In genomic region chr15:89878323-89878722, GRCh38 we compare ENCODE assay signal across 35 cellular contexts. TPM values are rescaled to one million over a fixed set of nuclear protein-coding genes. Genes with fewer than 3 reads are reported as not detected.
DNase-seq lines count a peak whose midpoint lies in the region; ATAC-seq, FAIRE-seq and TF ChIP-seq lines count a peak whose summit lies in the region.
"Had no signal": no experiment of that assay in that cellular context is flagged by ENCODE, and none has a peak within 500 bp of the region (broad histone marks: within the 10 kb centered on the region; RNA-seq: fewer than 3 reads in every experiment).

No MANE protein-coding gene starts in this region.

- H4K20me1 ChIP-seq in K562 (replicated peaks; ENCODE audit: control insufficient read depth, insufficient read depth, low read length) = no peaks in the 10 kb centered on the region
- H4K20me1 ChIP-seq: BLaER1 had no signal

- peak overlapping the region in 6 of 7 donors; percentile 63 to 97 (median 85) for H3K27ac Mint-ChIP-seq in CD14-positive monocyte
- H3K27ac Mint-ChIP-seq in dendritic cell treated with granulocyte-macrophage colony-stimulating factor and Interleukin-4, amounts not matched to agents 40 ng/mL and 50 ng/mL, for 4 days = peak overlapping the region; percentile 60
- H3K27ac Mint-ChIP-seq in CD4-positive, alpha-beta memory T cell = no peak overlapping the region
- H3K27ac Mint-ChIP-seq: B cell; CD4-positive, alpha-beta T cell; CD4-positive, CD25-positive, alpha-beta regulatory T cell; CD8-positive, alpha-beta T cell had no signal

- no peaks in the 10 kb centered on the region for H3K79me2 ChIP-seq in K562 (ENCODE audit: control insufficient read depth, insufficient read depth, low read length)

- H3K27me3 Mint-ChIP-seq in CD14-positive monocyte (ENCODE audit: low read depth in 3 of 3) = peaks cover 0 to 3% (median 0%) of the 10 kb centered on the region in 3 donors
- no peaks in the 10 kb centered on the region for H3K27me3 Mint-ChIP-seq in dendritic cell treated with granulocyte-macrophage colony-stimulating factor and Interleukin-4, amounts not matched to agents 40 ng/mL and 50 ng/mL, for 4 days
- no peaks in the 10 kb centered on the region for H3K27me3 Mint-ChIP-seq in CD4-positive, alpha-beta memory T cell
- H3K27me3 Mint-ChIP-seq: B cell; CD4-positive, alpha-beta T cell; CD4-positive, CD25-positive, alpha-beta regulatory T cell; CD8-positive, alpha-beta memory T cell had no signal

- no peak overlapping the region for H3K4me2 ChIP-seq in K562 (ENCODE audit: insufficient read depth, low read length)
- H3K4me2 ChIP-seq: A549, BLaER1 had no signal

- H2AFZ ChIP-seq in K562 (ENCODE audit: low read depth, low read length) = no peak overlapping the region

- POLR2A ChIA-PET in K562 (lab: Yijun Ruan, JAX) = interaction anchor here (0.6 to 1.4 kb wide), 5 partner anchors 10 to 148 kb away, joined by 3 to 5 read pairs (median 3); partner anchors contain the start of gene AP3S2
- POLR2A ChIA-PET in CD4-positive, alpha-beta memory T cell (lab: Charles Lee; ENCODE audit: partially characterized antibody) = no interaction called here

- BruUV-seq in K562 (replicated peaks; lab: Mats Ljungman, UMichigan) = no TSS peak

- no peaks in the 10 kb centered on the region for H3K27me3 ChIP-seq in K562 (ENCODE audit: control insufficient read depth in 2 of 2, insufficient read depth in 2 of 2, low read length in 2 of 2)
- no peaks in the 10 kb centered on the region for H3K27me3 ChIP-seq in neutrophil
- H3K27me3 ChIP-seq in psoas muscle (ENCODE audit: insufficient read depth in 3 of 3, low read length in 2 of 3) = no peaks in the 10 kb centered on the region
- H3K27me3 ChIP-seq in CD4-positive, alpha-beta memory T cell (ENCODE audit: insufficient read depth, low read length) = no peaks in the 10 kb centered on the region
- H3K27me3 ChIP-seq: BE2C; BLaER1; BLaER1 treated with 17β-estradiol and CSF1 and Interleukin-3, amounts not matched to agents 10 nM and 100 nM had no signal

- no peak for TF ChIP-seq POLR2A in K562 (conservative IDR thresholded peaks at IDR 0.05)

- no peak for TF ChIP-seq EP300 in K562 (IDR thresholded peaks at IDR 0.05; ENCODE audit: low read length)

- H3K9me3 ChIP-seq in K562 (replicated peaks; ENCODE audit: control insufficient read depth, insufficient read depth, low read depth, low read length) (no peaks in the 10 kb centered on the region), neutrophil (no peaks in the 10 kb centered on the region), psoas muscle (no peaks in the 10 kb centered on the region)
- H3K9me3 ChIP-seq in CD4-positive, alpha-beta memory T cell (ENCODE audit: control insufficient read depth in 1 of 2, low read length in 2 of 2) = no peaks in the 10 kb centered on the region
- H3K9me3 ChIP-seq: A549; BE2C; BLaER1; BLaER1 treated with 17β-estradiol and CSF1 and Interleukin-3, amounts not matched to agents 10 nM and 100 nM; Caco-2 had no signal

- H3K36me3 ChIP-seq in K562 (ENCODE audit: control insufficient read depth, insufficient read depth, low read length) (peaks cover 37% of the 10 kb centered on the region; the same call in 1 of the 3 replicates), neutrophil (no peaks in the 10 kb centered on the region), psoas muscle (ENCODE audit: insufficient read depth in 1 of 2, low read depth in 1 of 2) (peaks cover 7 to 82% of the 10 kb centered on the region in 2 donors)
- H3K36me3 ChIP-seq in CD4-positive, alpha-beta memory T cell (ENCODE audit: insufficient read depth, low read length) = no peaks in the 10 kb centered on the region
- H3K36me3 ChIP-seq: BE2C had no signal

- CTCF ChIA-PET in K562 (lab: Yijun Ruan, JAX; ENCODE audit: low intra/inter-chr PET ratio) = no interaction called here
- CTCF ChIA-PET in CD4-positive, alpha-beta memory T cell (lab: Charles Lee; ENCODE audit: partially characterized antibody) = interaction anchor here (2.6 to 5.8 kb wide), 2 partner anchors 10 to 118 kb away, joined by 10 to 92 read pairs; no protein-coding TSS in a partner anchor

- H3K36me3 Mint-ChIP-seq in CD14-positive monocyte = peaks cover 33 to 70% of the 10 kb centered on the region in 2 donors
- peaks cover 73% of the 10 kb centered on the region for H3K36me3 Mint-ChIP-seq in dendritic cell treated with granulocyte-macrophage colony-stimulating factor and Interleukin-4, amounts not matched to agents 40 ng/mL and 50 ng/mL, for 4 days (ENCODE audit: low read depth)
- H3K36me3 Mint-ChIP-seq in CD4-positive, alpha-beta memory T cell = peaks cover 21 to 40% of the 10 kb centered on the region in 2 donors

- H3K9me1 ChIP-seq in K562 (ENCODE audit: control insufficient read depth, insufficient read depth, low read length) = no peaks in the 10 kb centered on the region

- no peak for ATAC-seq in K562
- no peak for ATAC-seq in HG03135 (IDR thresholded peaks at IDR 0.05; ENCODE audit: unreplicated experiment)
- ATAC-seq in psoas muscle = no peak
- ATAC-seq: A549; CD8-positive, alpha-beta T cell had no signal

- no peak for TF ChIP-seq RAD21 in K562 (CRISPR knock-in tag; conservative IDR thresholded peaks at IDR 0.05 in 1 of 2, IDR thresholded peaks at IDR 0.05 in 1 of 2)

- H3K4me3 ChIP-seq in K562 (no peak overlapping the region), neutrophil (ENCODE audit: low read depth in 1 of 2, low read length in 1 of 2) (peak overlapping the region in 1 of 2 experiments; percentile 32), psoas muscle (no peak overlapping the region)
- no peak overlapping the region for H3K4me3 ChIP-seq in CD4-positive, alpha-beta memory T cell (ENCODE audit: low read length in 2 of 2)
- H3K4me3 ChIP-seq: A549; BLaER1; BLaER1 treated with 17β-estradiol and CSF1 and Interleukin-3, amounts not matched to agents 10 nM and 100 nM had no signal

- no peak overlapping the region for H3K9ac ChIP-seq in K562 (ENCODE audit: insufficient read depth in 1 of 2, low read depth in 2 of 2, low read length in 2 of 2)
- H3K9ac ChIP-seq: BLaER1; BLaER1 treated with 17β-estradiol and CSF1 and Interleukin-3, amounts not matched to agents 10 nM and 100 nM had no signal

- TF ChIP-seq CTCF in CD14-positive monocyte (IDR thresholded peaks at IDR 0.05) (no peak), K562 (IDR thresholded peaks at IDR 0.05 in 2 of 3, conservative IDR thresholded peaks at IDR 0.05 in 1 of 3; ENCODE audit: insufficient read depth in 2 of 3, low read depth in 1 of 3, low read length in 3 of 3) (no peak), neutrophil (IDR thresholded peaks at IDR 0.05) (no peak), psoas muscle (IDR thresholded peaks at IDR 0.05) (no peak)

- H3K4me3 Mint-ChIP-seq in CD14-positive monocyte = no peak overlapping the region
- no peak overlapping the region for H3K4me3 Mint-ChIP-seq in dendritic cell treated with granulocyte-macrophage colony-stimulating factor and Interleukin-4, amounts not matched to agents 40 ng/mL and 50 ng/mL, for 4 days
- no peak overlapping the region for H3K4me3 Mint-ChIP-seq in CD4-positive, alpha-beta memory T cell
- H3K4me3 Mint-ChIP-seq: B cell; CD4-positive, alpha-beta T cell; CD4-positive, CD25-positive, alpha-beta regulatory T cell; CD8-positive, alpha-beta memory T cell; CD8-positive, alpha-beta T cell had no signal

- peaks cover 0 to 3% of the 10 kb centered on the region in 2 experiments; a peak in 1 of 5 replicates for H3K4me1 ChIP-seq in K562 (replicated peaks in 1 of 2; ENCODE audit: control insufficient read depth in 2 of 2, insufficient read depth in 2 of 2, low read length in 2 of 2)
- peaks cover 48 to 49% of the 10 kb centered on the region in 2 experiments for H3K4me1 ChIP-seq in neutrophil (ENCODE audit: control insufficient read depth in 1 of 2, insufficient read depth in 1 of 2, low read depth in 1 of 2, low read length in 1 of 2)
- H3K4me1 ChIP-seq in psoas muscle = peaks cover 6% of the 10 kb centered on the region
- H3K4me1 ChIP-seq in CD4-positive, alpha-beta memory T cell (ENCODE audit: insufficient read depth, low read length) = no peaks in the 10 kb centered on the region
- H3K4me1 ChIP-seq: A549, BE2C, BLaER1 had no signal

- H3K4me1 Mint-ChIP-seq in CD14-positive monocyte = peaks cover 40% of the 10 kb centered on the region
- peaks cover 34% of the 10 kb centered on the region for H3K4me1 Mint-ChIP-seq in dendritic cell treated with granulocyte-macrophage colony-stimulating factor and Interleukin-4, amounts not matched to agents 40 ng/mL and 50 ng/mL, for 4 days (ENCODE audit: low read depth)
- H3K4me1 Mint-ChIP-seq in CD4-positive, alpha-beta memory T cell = peaks cover 4 to 7% (median 5%) of the 10 kb centered on the region in 4 donors

- 65% methylated on average over 3 of the region's 3 CpGs for WGBS in K562 (ENCODE audit: insufficient coverage, low coverage, missing lambda C conversion rate)
- 79 to 87% (median 82%) methylated on average over 3 of the region's 3 CpGs for WGBS in psoas muscle, 3 donors

- no peak for DNase-seq in CD14-positive monocyte (ENCODE audit: low spot score)
- no peak for DNase-seq in K562 (ENCODE audit: extremely low read depth in 1 of 4, low spot score in 3 of 4)
- no peak for DNase-seq in psoas muscle
- no peak for DNase-seq in GM19238 (ENCODE audit: insufficient read length, low spot score)
- no peak for DNase-seq in CD4-positive, alpha-beta memory T cell
- DNase-seq: 8988T; ACHN; AML-193; BE2C; C1 segment of cervical spinal cord; Caco-2; Calu3; CD4-positive, alpha-beta T cell; CD4-positive, CD25-positive, alpha-beta regulatory T cell; CD8-positive, alpha-beta memory T cell; CD8-positive, alpha-beta T cell; COR-L47; DMS 273 treated with DMSO at 0.1 percent for 48 hours; DMS153; DMS53; DMS79; DMS79 treated with DMSO at 0.1 percent for 48 hours; DND-41; EL had no signal

- in situ Hi-C loops in K562 (cut with MboI) = loop anchor here (5.0 kb wide), 1 partner anchor 121 kb away; no protein-coding TSS in a partner anchor

- H3K27ac ChIP-seq in K562 (ENCODE audit: extremely low read depth, low read depth, low read length) = no peak overlapping the region
- H3K27ac ChIP-seq in neutrophil = peak overlapping the region; percentile 95
- H3K27ac ChIP-seq in psoas muscle = no peak overlapping the region
- H3K27ac ChIP-seq in CD4-positive, alpha-beta memory T cell (ENCODE audit: low read depth, low read length) = no peak overlapping the region
- H3K27ac ChIP-seq: 22Rv1; A549; BLaER1; BLaER1 treated with 17β-estradiol and CSF1 and Interleukin-3, amounts not matched to agents 10 nM and 100 nM; C4-2B had no signal

- peaks cover 0 to 2% (median 0%) of the 10 kb centered on the region in 7 donors for H3K9me3 Mint-ChIP-seq in CD14-positive monocyte
- H3K9me3 Mint-ChIP-seq in dendritic cell treated with granulocyte-macrophage colony-stimulating factor and Interleukin-4, amounts not matched to agents 40 ng/mL and 50 ng/mL, for 4 days = no peaks in the 10 kb centered on the region
- H3K9me3 Mint-ChIP-seq in CD4-positive, alpha-beta memory T cell = no peaks in the 10 kb centered on the region
- H3K9me3 Mint-ChIP-seq: CD4-positive, alpha-beta T cell; CD4-positive, CD25-positive, alpha-beta regulatory T cell; CD8-positive, alpha-beta memory T cell; CD8-positive, alpha-beta T cell had no signal

- intact Hi-C loops in CD14-positive monocyte (cut with micrococcal nuclease) = loop anchor here in 1 of 2 donors (5.0 kb wide), 2 partner anchors 41 to 66 kb away; partner anchors contain the start of gene ANPEP
- intact Hi-C loops in K562 (cut with micrococcal nuclease) = no loop called here
- intact Hi-C loops in dendritic cell treated with granulocyte-macrophage colony-stimulating factor and Interleukin-4, amounts not matched to agents 40 ng/mL and 50 ng/mL, for 4 days (cut with micrococcal nuclease) = loop anchor here (5.0 kb wide), 1 partner anchor 66 kb away; the partner anchor contains the start of gene ANPEP
- intact Hi-C loops in psoas muscle (cut with DNase I) = loop anchor here in 1 of 2 donors (5.0 kb wide), 1 partner anchor 136 kb away; no protein-coding TSS in a partner anchor
- intact Hi-C loops in CD4-positive, alpha-beta memory T cell (cut with micrococcal nuclease) = loop anchor here (5.0 kb wide), 1 partner anchor 209 kb away; no protein-coding TSS in a partner anchor

- FAIRE-seq in K562 (lab: Jason Lieb, UNC) = no peak
- FAIRE-seq: A204.1, A549, D721Med had no signal

RNA-seq across cellular contexts. Expression of gene AP3S2, which starts 15.5 kb away (rescaled TPM):
- polyA plus RNA-seq in CD14-positive monocyte (10 to 100 TPM; 32.4 to 41.2 TPM), K562 (2011; rRNA removed) (23.4 and 37.4 TPM in 2 replicates), K562 (2014; fragmentation: Illumina TruSeq; extraction: Trizol) (31.0 and 34.4 TPM in 2 replicates), K562 (2014; fragmentation: Nextera tagmentation; extraction: Ambion mirVana) (10 to 100 TPM; 16.4 to 20.1 TPM), K562 (2014; rRNA removed) (26.7 and 49.4 TPM in 2 replicates), psoas muscle (10 to 100 TPM; 18.0 to 74.3 (median 26.6) TPM)
- 78.3 and 139 TPM in 2 replicates for total RNA-seq in K562 (2011; cell fraction: chromatin; rRNA removed; ENCODE audit: low replicate concordance)
- total RNA-seq in K562 (2011; cell fraction: nucleolus; rRNA removed) = 52.0 and 53.4 TPM in 2 replicates
- total RNA-seq in K562 (2011; cell fraction: nucleoplasm; rRNA removed) = 80.6 and 127 TPM in 2 replicates
- total RNA-seq in K562 (2014; rRNA removed) (18.7 and 39.5 TPM in 2 replicates), K562 (2014; rRNA removed; fragmentation: Illumina TruSeq; extraction: Trizol) (54.1 and 60.8 TPM in 2 replicates), K562 (2015; rRNA removed; fragmentation: Illumina TruSeq; extraction: Trizol) (47.2 and 50.0 TPM in 2 replicates), K562 (2021) (25.0 and 25.8 TPM in 2 replicates), psoas muscle (10 to 100 TPM; 40.6 to 61.0 (median 46.6) TPM)
- 15.5 and 20.6 TPM in 2 replicates for polyA plus RNA-seq in K562 (2011; cell fraction: cytosol; rRNA removed)
- 14.4 TPM in 2 replicates for polyA plus RNA-seq in K562 (2011; cell fraction: nucleus; rRNA removed)
- 19.0 and 30.0 TPM in 2 replicates for polyA plus RNA-seq in K562 (2012)
- polyA minus RNA-seq in K562 (2011; rRNA and poly(A)+ RNA removed) = 68.2 and 79.0 TPM in 2 replicates
- 10.6 and 28.6 TPM in 2 replicates for polyA minus RNA-seq in K562 (2011; cell fraction: cytosol; rRNA and poly(A)+ RNA removed)
- 19.5 and 28.7 TPM in 2 replicates for polyA minus RNA-seq in K562 (2011; cell fraction: nucleus; rRNA and poly(A)+ RNA removed)
- total RNA-seq in CD4-positive, alpha-beta memory T cell = 10 to 100 TPM; 34.3 to 36.6 TPM
- polyA plus RNA-seq in CD4-positive, alpha-beta memory T cell = 10 to 100 TPM; 34.1 to 37.3 TPM

RNA-seq across cellular contexts. Expression of gene ARPIN, which starts 34.4 kb away (rescaled TPM):
- polyA plus RNA-seq in CD14-positive monocyte = 10 to 100 TPM in 1 of 2 donors, 1 to 10 TPM in 1; 9.7 to 14.0 TPM
- not detected in 2 replicates for total RNA-seq in K562 (2011; cell fraction: chromatin; rRNA removed; ENCODE audit: low replicate concordance)
- total RNA-seq in K562 (2011; cell fraction: nucleolus; rRNA removed) = not detected in 2 replicates
- total RNA-seq in K562 (2011; cell fraction: nucleoplasm; rRNA removed) = not detected in 2 replicates
- not detected in 2 replicates for total RNA-seq in K562 (2014; rRNA removed)
- not detected in 2 replicates for total RNA-seq in K562 (2014; rRNA removed; fragmentation: Illumina TruSeq; extraction: Trizol)
- not detected in 2 replicates for total RNA-seq in K562 (2015; rRNA removed; fragmentation: Illumina TruSeq; extraction: Trizol)
- total RNA-seq in K562 (2021) = 0.04 TPM in 1 of 2 replicates, not detected in the other
- polyA plus RNA-seq in K562 (2011; rRNA removed) = not detected in 2 replicates
- not detected in 2 replicates for polyA plus RNA-seq in K562 (2011; cell fraction: cytosol; rRNA removed)
- polyA plus RNA-seq in K562 (2011; cell fraction: nucleus; rRNA removed) = not detected in 2 replicates
- 0.05 TPM in 1 of 2 replicates, not detected in the other for polyA plus RNA-seq in K562 (2012)
- polyA plus RNA-seq in K562 (2014; fragmentation: Illumina TruSeq; extraction: Trizol) = not detected in 2 replicates
- polyA plus RNA-seq in K562 (2014; fragmentation: Nextera tagmentation; extraction: Ambion mirVana) = not detected
- not detected in 2 replicates for polyA plus RNA-seq in K562 (2014; rRNA removed)
- not detected in 2 replicates for polyA minus RNA-seq in K562 (2011; rRNA and poly(A)+ RNA removed)
- not detected in 2 replicates for polyA minus RNA-seq in K562 (2011; cell fraction: cytosol; rRNA and poly(A)+ RNA removed)
- polyA minus RNA-seq in K562 (2011; cell fraction: nucleus; rRNA and poly(A)+ RNA removed) = not detected in 2 replicates
- total RNA-seq in psoas muscle = 10 to 100 TPM in 1 of 4 donors, 1 to 10 TPM in 3; 5.3 to 10.3 (median 9.7) TPM
- polyA plus RNA-seq in psoas muscle = 1 to 10 TPM; 3.5 to 8.9 (median 4.3) TPM
- total RNA-seq in CD4-positive, alpha-beta memory T cell = under 1 TPM; 0.11 to 0.26 TPM
- not detected for polyA plus RNA-seq in CD4-positive, alpha-beta memory T cell
- total RNA-seq: CD4-positive, alpha-beta T cell; CD4-positive, CD25-positive, alpha-beta regulatory T cell; CD8-positive, alpha-beta T cell had no signal
- polyA plus RNA-seq: CD4-positive, CD25-positive, alpha-beta regulatory T cell; CD8-positive, alpha-beta memory T cell had no signal

Comparison
In these comparisons a context has a peak if more than half of its experiments do, and no peak if none do; other contexts are left out.
1. H3K27ac Mint-ChIP-seq: peak in CD14-positive monocyte (6 of 7) and dendritic cell treated with granulocyte-macrophage colony-stimulating factor and Interleukin-4, amounts not matched to agents 40 ng/mL and 50 ng/mL, for 4 days (single experiment); none in CD4-positive, alpha-beta memory T cell (0 of 7).
2. RNA of gene ARPIN, which starts 34.4 kb away (polyA plus RNA-seq): 9.7 to 14.0 TPM in CD14-positive monocyte and 3.5 to 8.9 TPM in psoas muscle; 0.05 TPM in K562 and not detected in CD4-positive, alpha-beta memory T cell; every median in the first group is over 4 times any median in the second.